13 cellular contexts compared by ENCODE assay signal in genomic region chr1:58104960-58105359, GRCh38.
A peak's percentile ranks its signal among the peaks of the same experiment; 100 is the strongest.
DNase-seq lines count a peak whose midpoint lies in the region; ATAC-seq and TF ChIP-seq lines count a peak whose summit lies in the region.
"Had no signal": no experiment of that assay in that cellular context is flagged by ENCODE, and none has a peak within 500 bp of the region (broad histone marks: within the 10 kb centered on the region; RNA-seq: fewer than 3 reads in every experiment).

No MANE protein-coding gene starts in this region.

- DNase-seq in GM10266 (ENCODE audit: extremely low spot score) (peak; percentile 12), WERI-Rb-1 (no peak), NCI-H748 treated with DMSO at 0.1 percent for 48 hours (lab: John Stamatoyannopoulos, UW) (no peak), NK-92 (lab: John Stamatoyannopoulos, UW; ENCODE audit: unreplicated experiment) (no peak)
- DNase-seq in naive thymus-derived CD8-positive, alpha-beta T cell, result no peak
- DNase-seq: left lung, NCI-H82, small intestine had no signal

- H3K27ac Mint-ChIP-seq in naive thymus-derived CD8-positive, alpha-beta T cell, result no peak overlapping the region
- H3K27ac Mint-ChIP-seq: neural progenitor cell; T-helper 1 cell treated with Interleukin-12 subunit alpha and Interleukin-12 subunit beta and Interleukin-4 antibody, amounts not matched to agents 30 μg/mL and 1 μg/mL, for 36 hours had no signal

- TF ChIP-seq CTCF in GM10266 (IDR thresholded peaks at IDR 0.05; ENCODE audit: control insufficient read depth, insufficient read depth, low read depth, missing control alignments), result no peak
- no peak for TF ChIP-seq CTCF in WERI-Rb-1 (IDR thresholded peaks at IDR 0.05; ENCODE audit: low read depth, low read length)

- H3K27ac ChIP-seq in WERI-Rb-1, result no peak overlapping the region
- H3K27ac ChIP-seq: left lung, neural progenitor cell had no signal

- no peak overlapping the region for H3K4me3 Mint-ChIP-seq in naive thymus-derived CD8-positive, alpha-beta T cell
- H3K4me3 Mint-ChIP-seq: neural progenitor cell; T-helper 1 cell treated with Interleukin-12 subunit alpha and Interleukin-12 subunit beta and Interleukin-4 antibody, amounts not matched to agents 30 μg/mL and 1 μg/mL, for 36 hours had no signal

- H3K4me3 ChIP-seq in WERI-Rb-1 (ENCODE audit: low read depth, low read length), result no peak overlapping the region
- H3K4me3 ChIP-seq: left lung, neural progenitor cell had no signal

- H3K27me3 Mint-ChIP-seq in naive thymus-derived CD8-positive, alpha-beta T cell, result peaks cover 0 to 5% (median 0%) of the 10 kb centered on the region in 5 donors

- ATAC-seq in GM19372 (IDR thresholded peaks at IDR 0.05; ENCODE audit: low read depth, unreplicated experiment) (peak; percentile 53), HG02870 (IDR thresholded peaks at IDR 0.05; ENCODE audit: unreplicated experiment) (peak; percentile 76), HG03575 (IDR thresholded peaks at IDR 0.05; ENCODE audit: extremely low read depth, insufficient number of reproducible peaks, low FRiP score, unreplicated experiment) (peak; percentile 75)
- no peak for ATAC-seq in naive thymus-derived CD8-positive, alpha-beta T cell
- ATAC-seq: left lung had no signal

- H3K27me3 ChIP-seq in WERI-Rb-1 (ENCODE audit: insufficient read depth, low read depth, severe bottlenecking), result no peaks in the 10 kb centered on the region
- H3K27me3 ChIP-seq: left lung, neural progenitor cell had no signal

- peaks cover 0 to 2% (median 0%) of the 10 kb centered on the region in 9 donors for H3K9me3 Mint-ChIP-seq in naive thymus-derived CD8-positive, alpha-beta T cell
- H3K9me3 Mint-ChIP-seq: neural progenitor cell; T-helper 1 cell treated with Interleukin-12 subunit alpha and Interleukin-12 subunit beta and Interleukin-4 antibody, amounts not matched to agents 30 μg/mL and 1 μg/mL, for 36 hours had no signal

- POLR2A ChIA-PET in naive thymus-derived CD8-positive, alpha-beta T cell (lab: Charles Lee), result no interaction called here

- no peaks in the 10 kb centered on the region for H3K9me3 ChIP-seq in WERI-Rb-1 (ENCODE audit: severe bottlenecking)
- H3K9me3 ChIP-seq: left lung had no signal

- H3K36me3 ChIP-seq in WERI-Rb-1, result no peaks in the 10 kb centered on the region
- H3K36me3 ChIP-seq: left lung, neural progenitor cell had no signal

- H3K36me3 Mint-ChIP-seq in naive thymus-derived CD8-positive, alpha-beta T cell, result no peaks in the 10 kb centered on the region

- no peaks in the 10 kb centered on the region for H3K4me1 Mint-ChIP-seq in naive thymus-derived CD8-positive, alpha-beta T cell
- H3K4me1 Mint-ChIP-seq: neural progenitor cell had no signal

Comparison
In these comparisons a context has a peak if more than half of its experiments do, and no peak if none do; other contexts are left out.
1. ATAC-seq: peak in GM19372 (single experiment), HG02870 (single experiment) and HG03575 (single experiment); none in naive thymus-derived CD8-positive, alpha-beta T cell (0 of 2).